In genomic region chr10:131727612-131728011, GRCh38 we compare ENCODE assay signal across 16 cellular contexts.
DNase-seq lines count a peak whose midpoint lies in the region; ATAC-seq and TF ChIP-seq lines count a peak whose summit lies in the region.
"Had no signal": no experiment of that assay in that cellular context is flagged by ENCODE, and none has a peak within 500 bp of the region (broad histone marks: within the 10 kb centered on the region; RNA-seq: fewer than 3 reads in every experiment).

No MANE protein-coding gene starts in this region.

- CTCF ChIA-PET in OCI-LY7 (lab: Charles Lee; ENCODE audit: unreplicated experiment): no interaction called here

- WGBS in thyroid gland, 2 donors: 41 to 63% methylated on average over 10 to 12 of the region's 12 CpGs

- H3K27me3 Mint-ChIP-seq in brain: peaks cover 21% of the 10 kb centered on the region
- peaks cover 18% of the 10 kb centered on the region for H3K27me3 Mint-ChIP-seq in neural progenitor cell (ENCODE audit: insufficient read depth, low read depth)

- H3K27me3 ChIP-seq in neural progenitor cell (peaks cover 5% of the 10 kb centered on the region), thyroid gland (no peaks in the 10 kb centered on the region)

- H2AFZ ChIP-seq in neural progenitor cell (replicated peaks) (no peak overlapping the region), OCI-LY7 (ENCODE audit: low read length) (no peak overlapping the region)

- H3K36me3 ChIP-seq in neural progenitor cell (no peaks in the 10 kb centered on the region), thyroid gland (no peaks in the 10 kb centered on the region), OCI-LY7 (ENCODE audit: insufficient read depth, low read length) (no peaks in the 10 kb centered on the region)

- no TSS peak for BruUV-seq in OCI-LY7 (replicated peaks; lab: Mats Ljungman, UMichigan)

- in situ Hi-C loops in GM13976 (cut with MboI; ENCODE audit: low sequenced_read_pairs, unreplicated experiment): no loop called here

- H3K9me3 ChIP-seq in neural progenitor cell (ENCODE audit: low read depth): no peaks in the 10 kb centered on the region
- no peaks in the 10 kb centered on the region for H3K9me3 ChIP-seq in thyroid gland
- H3K9me3 ChIP-seq in OCI-LY7 (ENCODE audit: low read length): no peaks in the 10 kb centered on the region

- no peak overlapping the region for H3K9ac ChIP-seq in neural progenitor cell

- H3F3A ChIP-seq in neural progenitor cell (ENCODE audit: low read depth): peaks cover 3% of the 10 kb centered on the region

- intact Hi-C loops in thyroid gland (cut with DNase I) (no loop called here), Right ventricle myocardium superior (cut with DNase I) (no loop called here), OCI-LY7 (cut with micrococcal nuclease; ENCODE audit: unreplicated experiment) (no loop called here)

- POLR2A ChIA-PET in OCI-LY7 (lab: Charles Lee): no interaction called here

- peak; percentile 4 for DNase-seq in GM13976 (ENCODE audit: low spot score)
- no peak for DNase-seq in neural progenitor cell (ENCODE audit: low spot score)
- peak; percentile 41 to 51 for DNase-seq in thyroid gland
- no peak for DNase-seq in HCEC 1CT
- DNase-seq in Right ventricle myocardium superior: no peak
- no peak for DNase-seq in OCI-LY7 (ENCODE audit: low spot score)
- DNase-seq: AML-193, COR-L47, DMS153, EL, NCI-H1092, NCI-H1694, NCI-H510A treated with DMSO at 0.1 percent for 48 hours, NCI-H82, SHP77 had no signal

- H3K9me2 ChIP-seq in OCI-LY7 (ENCODE audit: insufficient read depth, low read length): no peaks in the 10 kb centered on the region

- no peak for TF ChIP-seq POLR2A in thyroid gland (IDR thresholded peaks at IDR 0.05)

- H3K79me2 ChIP-seq in neural progenitor cell (ENCODE audit: low read depth) (no peaks in the 10 kb centered on the region), OCI-LY7 (ENCODE audit: insufficient read depth, low read depth, low read length) (no peaks in the 10 kb centered on the region)

- H3K9me3 Mint-ChIP-seq in brain (peaks cover 0 to 13% (median 9%) of the 10 kb centered on the region in 5 experiments), neural progenitor cell (peaks cover 6% of the 10 kb centered on the region)

- peak overlapping the region in 1 of 5 experiments; percentile 79 for H3K4me3 Mint-ChIP-seq in brain
- peak overlapping the region; percentile 30 for H3K4me3 Mint-ChIP-seq in neural progenitor cell

- H3K4me3 ChIP-seq in neural progenitor cell (no peak overlapping the region), thyroid gland (replicated peaks in 1 of 3) (no peak overlapping the region), OCI-LY7 (ENCODE audit: low read depth, low read length, poor library complexity, severe bottlenecking) (no peak overlapping the region)

- ATAC-seq in Right ventricle myocardium superior (ENCODE audit: poor library complexity): no peak

- no peak overlapping the region for H3K27ac ChIP-seq in neural progenitor cell
- no peak overlapping the region for H3K27ac ChIP-seq in thyroid gland
- H3K27ac ChIP-seq in OCI-LY7 (ENCODE audit: low read depth, low read length, poor library complexity, severe bottlenecking): no peak overlapping the region

- TF ChIP-seq CTCF in GM13976 (IDR thresholded peaks at IDR 0.05; ENCODE audit: borderline replicate concordance, control extremely low read depth, extremely low read depth, insufficient read depth, missing control alignments): no peak
- no peak for TF ChIP-seq CTCF in brain (conservative IDR thresholded peaks at IDR 0.05)
- no peak for TF ChIP-seq CTCF in neural progenitor cell (IDR thresholded peaks at IDR 0.05)
- TF ChIP-seq CTCF in thyroid gland (IDR thresholded peaks at IDR 0.05): no peak
- TF ChIP-seq CTCF in OCI-LY7 (conservative IDR thresholded peaks at IDR 0.05; ENCODE audit: low read length): no peak

- H3K4me1 Mint-ChIP-seq in brain (peaks cover 67% of the 10 kb centered on the region), neural progenitor cell (peaks cover 40% of the 10 kb centered on the region)

- H3K27ac Mint-ChIP-seq in brain (peak overlapping the region in 3 of 5 experiments; percentile 16 to 91 (median 52)), neural progenitor cell (no peak overlapping the region)

- H3K36me3 Mint-ChIP-seq in brain (no peaks in the 10 kb centered on the region), neural progenitor cell (no peaks in the 10 kb centered on the region)

- H3K4me1 ChIP-seq in neural progenitor cell (peaks cover 21% of the 10 kb centered on the region), thyroid gland (peaks cover 5 to 6% of the 10 kb centered on the region in 2 donors), OCI-LY7 (ENCODE audit: insufficient read depth, low read length, poor library complexity, severe bottlenecking) (no peaks in the 10 kb centered on the region)

- H3K4me2 ChIP-seq in neural progenitor cell: no peak overlapping the region
- no peak overlapping the region for H3K4me2 ChIP-seq in OCI-LY7 (ENCODE audit: low read length)

- no peaks in the 10 kb centered on the region for H4K20me1 ChIP-seq in neural progenitor cell (ENCODE audit: low read depth)
- H4K20me1 ChIP-seq in OCI-LY7 (ENCODE audit: insufficient read depth, low read length): no peaks in the 10 kb centered on the region

Comparison
In these comparisons a context has a peak if more than half of its experiments do, and no peak if none do; other contexts are left out.
1. DNase-seq: peak in GM13976 (single experiment) and thyroid gland (2 of 2); none in neural progenitor cell (single experiment), HCEC 1CT (single experiment), Right ventricle myocardium superior (single experiment) and OCI-LY7 (single experiment).